ENCODE assay signal across 25 cellular contexts in genomic region chr1:207401578-207401977, GRCh38. TPM values are rescaled to one million over a fixed set of nuclear protein-coding genes. Genes with fewer than 3 reads are reported as not detected.
A peak's percentile ranks its signal among the peaks of the same experiment; 100 is the strongest.
DNase-seq lines count a peak whose midpoint lies in the region; ATAC-seq, FAIRE-seq and TF ChIP-seq lines count a peak whose summit lies in the region.
"Had no signal": no experiment of that assay in that cellular context is flagged by ENCODE, and none has a peak within 500 bp of the region (broad histone marks: within the 10 kb centered on the region; RNA-seq: fewer than 3 reads in every experiment).

No MANE protein-coding gene starts in this region.

- ATAC-seq in PC-3 = no peak
- ATAC-seq: activated CD8-positive, alpha-beta T cell treated with anti-CD3 and anti-CD28 coated beads for 36 hours; activated naive CD4-positive, alpha-beta T cell treated with anti-CD3 and anti-CD28 coated beads, Interleukin-2, amount 50 U/mL, for 72 hours; gastrocnemius medialis; GM12878; right cardiac atrium had no signal

- no peak for FAIRE-seq in frontal cortex (lab: Jason Lieb, UNC)
- FAIRE-seq: endothelial cell of umbilical vein, GM12878 had no signal

- no peak overlapping the region for H3K4me3 ChIP-seq in DOHH2 (ENCODE audit: low read length)
- H3K4me3 ChIP-seq in PC-3 (ENCODE audit: low read length) = no peak overlapping the region
- H3K4me3 ChIP-seq: gastrocnemius medialis, GM12878, stomach, transverse colon had no signal

- H4K20me1 ChIP-seq in DOHH2 (ENCODE audit: control insufficient read depth, insufficient read depth, low read depth, low read length) = no peaks in the 10 kb centered on the region
- no peaks in the 10 kb centered on the region for H4K20me1 ChIP-seq in PC-3 (ENCODE audit: low read length)

- intact Hi-C loops in PC-3 (cut with micrococcal nuclease) = no loop called here

- no peak overlapping the region for H3K27ac Mint-ChIP-seq in HFFc6
- H3K27ac Mint-ChIP-seq: activated CD8-positive, alpha-beta T cell treated with anti-CD3 and anti-CD28 coated beads for 36 hours; activated naive CD4-positive, alpha-beta T cell treated with anti-CD3 and anti-CD28 coated beads, Interleukin-2, amount 50 U/mL, for 72 hours; mesothelial cell of epicardium had no signal

- H3K4me3 Mint-ChIP-seq in HFFc6 = no peak overlapping the region
- H3K4me3 Mint-ChIP-seq: activated CD8-positive, alpha-beta T cell treated with anti-CD3 and anti-CD28 coated beads for 36 hours; mesothelial cell of epicardium had no signal

- POLR2A ChIA-PET in PC-3 (lab: Charles Lee; ENCODE audit: unreplicated experiment) = interaction anchor here (1.3 kb wide), 1 partner anchor 80 kb away, joined by 9 read pairs; the partner anchor contains the start of gene CD55

- TF ChIP-seq CTCF in DOHH2 (IDR thresholded peaks at IDR 0.05; ENCODE audit: low read depth, low read length, poor library complexity, severe bottlenecking) (peak; percentile 26), HFFc6 (IDR thresholded peaks at IDR 0.05) (peak; percentile 31; the same call in 1 of the 2 replicates), PC-3 (conservative IDR thresholded peaks at IDR 0.05; ENCODE audit: low read depth, low read length) (peak; percentile 53)

- BruUV-seq in PC-3 (replicated peaks; lab: Mats Ljungman, UMichigan) = no TSS peak

- peaks cover 9% of the 10 kb centered on the region for H3K4me1 Mint-ChIP-seq in HFFc6 (ENCODE audit: low read depth)

- H3K27me3 ChIP-seq in DOHH2 (ENCODE audit: control insufficient read depth, low read length) = no peaks in the 10 kb centered on the region
- H3K27me3 ChIP-seq in PC-3 (ENCODE audit: low read length) = peaks cover 3% of the 10 kb centered on the region; the same call in 1 of the 2 replicates
- H3K27me3 ChIP-seq: gastrocnemius medialis, stomach, transverse colon had no signal

- no peaks in the 10 kb centered on the region for H3K36me3 Mint-ChIP-seq in HFFc6 (ENCODE audit: low read depth)
- H3K36me3 Mint-ChIP-seq: mesothelial cell of epicardium had no signal

- H3K27ac ChIP-seq in DOHH2 (ENCODE audit: low read depth, low read length) (no peak overlapping the region), PC-3 (ENCODE audit: low read length) (no peak overlapping the region)
- H3K27ac ChIP-seq: gastrocnemius medialis, stomach, transverse colon had no signal

- H3K79me2 ChIP-seq in DOHH2 (ENCODE audit: control insufficient read depth, low read length) (no peaks in the 10 kb centered on the region), PC-3 (ENCODE audit: low read length) (no peaks in the 10 kb centered on the region)

- DNase-seq in HFFc6 (no peak), PC-3 (no peak), iPS-NIHi7 (ENCODE audit: extremely low spot score) (peak; percentile 27), frontal cortex (ENCODE audit: low spot score in 2 of 2) (no peak), NCI-H774 (lab: John Stamatoyannopoulos, UW) (no peak), NOMO-1 treated with DMSO at 0.1 percent for 48 hours (lab: John Stamatoyannopoulos, UW; ENCODE audit: unreplicated experiment) (no peak)
- DNase-seq: activated CD8-positive, alpha-beta T cell treated with anti-CD3 and anti-CD28 coated beads for 36 hours; amygdala; DMS79 treated with DMSO at 0.1 percent for 48 hours; gastrocnemius medialis; KG1; kidney glomerular epithelial cell; MV-4-11; NCI-H1436 treated with DMSO at 0.1 percent for 48 hours; NCI-H2107; NCI-H446 treated with DMSO at 0.1 percent for 48 hours; posterior cingulate gyrus; right cardiac atrium; stomach; transverse colon had no signal

- H3K27me3 Mint-ChIP-seq in HFFc6 (ENCODE audit: insufficient read depth) = no peaks in the 10 kb centered on the region

- H3K4me1 ChIP-seq in DOHH2 (ENCODE audit: control insufficient read depth, low read length) (no peaks in the 10 kb centered on the region), PC-3 (ENCODE audit: insufficient read depth, low read length) (no peaks in the 10 kb centered on the region)
- H3K4me1 ChIP-seq: gastrocnemius medialis, transverse colon had no signal

- no peak overlapping the region for H2AFZ ChIP-seq in PC-3 (ENCODE audit: low read length)

- CTCF ChIA-PET in PC-3 (lab: Charles Lee) = no interaction called here

- H3K36me3 ChIP-seq in DOHH2 (ENCODE audit: control insufficient read depth, low read length) = no peaks in the 10 kb centered on the region
- no peaks in the 10 kb centered on the region for H3K36me3 ChIP-seq in PC-3 (ENCODE audit: low read depth, low read length)
- H3K36me3 ChIP-seq: gastrocnemius medialis, stomach, transverse colon had no signal

- no peak overlapping the region for H3K4me2 ChIP-seq in DOHH2 (ENCODE audit: low read length)
- H3K4me2 ChIP-seq in PC-3 (ENCODE audit: low read length) = no peak overlapping the region

- no peaks in the 10 kb centered on the region for H3K9me3 Mint-ChIP-seq in HFFc6
- H3K9me3 Mint-ChIP-seq: mesothelial cell of epicardium had no signal

- H3F3A ChIP-seq in DOHH2 (ENCODE audit: control insufficient read depth, insufficient read depth) = no peaks in the 10 kb centered on the region
- H3F3A ChIP-seq in PC-3 (ENCODE audit: low read length, unreplicated experiment) = no peaks in the 10 kb centered on the region

- H3K9ac ChIP-seq in PC-3 (ENCODE audit: low read length) = no peak overlapping the region

- H3K9me3 ChIP-seq in DOHH2 (ENCODE audit: control insufficient read depth, insufficient read depth, low read length) (no peaks in the 10 kb centered on the region), PC-3 (ENCODE audit: low read length) (no peaks in the 10 kb centered on the region)
- H3K9me3 ChIP-seq: gastrocnemius medialis, stomach, transverse colon had no signal

- no peaks in the 10 kb centered on the region for H3K9me2 ChIP-seq in DOHH2 (replicated peaks; ENCODE audit: control insufficient read depth, low read length)
- H3K9me2 ChIP-seq in PC-3 (replicated peaks; ENCODE audit: low read length) = no peaks in the 10 kb centered on the region

RNA-seq across cellular contexts. Expression of gene CR2, which starts 52.5 kb away (rescaled TPM):
- total RNA-seq in HFFc6 (2021; fragmentation: NEBNext Ultra II Directional; extraction: Animal tissue kit (Norgen Biotek cat#: 25700)) = not detected
- not detected in 2 replicates for total RNA-seq in PC-3 (2014; rRNA removed)
- not detected for total RNA-seq in frontal cortex
- total RNA-seq: endothelial cell of umbilical vein, mesothelial cell of epicardium, right cardiac atrium had no signal
